In the genomic region with DNA sequence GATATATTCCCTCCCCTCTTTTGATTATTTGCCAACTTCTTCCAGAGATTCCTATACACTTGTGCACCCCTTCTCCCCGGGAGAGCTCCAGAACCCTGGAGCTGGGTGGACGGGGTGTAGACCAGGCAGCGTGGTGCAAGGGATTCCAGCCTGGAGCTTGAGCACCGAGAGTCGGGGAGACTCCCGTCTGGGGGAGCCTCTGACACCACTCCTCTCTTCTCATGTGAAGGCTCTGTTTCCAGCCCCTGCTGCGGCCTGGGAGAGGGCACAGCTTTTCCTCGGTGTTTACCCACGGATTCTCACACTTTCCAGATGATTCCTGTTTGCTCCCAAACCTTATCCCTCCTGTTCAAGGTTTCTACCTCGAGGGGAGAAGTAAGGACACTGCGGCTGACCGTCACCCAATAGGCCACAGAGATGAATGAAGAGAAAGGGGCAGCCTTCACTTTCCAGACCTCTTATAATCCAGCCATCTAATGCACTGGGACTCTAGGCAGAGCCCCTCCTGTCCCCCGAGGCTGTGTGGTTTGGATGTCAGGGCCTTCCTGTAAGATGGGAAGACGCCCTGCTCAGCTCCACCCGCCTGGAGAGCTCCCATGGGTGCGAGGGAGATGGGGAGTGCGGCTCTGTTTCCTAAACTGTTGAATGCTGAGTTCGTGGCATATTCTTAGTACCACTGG, we compare ENCODE assay signal across 19 cellular contexts.
DNase-seq lines count a peak whose midpoint lies in the region; ATAC-seq and TF ChIP-seq lines count a peak whose summit lies in the region.
"Had no signal": no experiment of that assay in that cellular context is flagged by ENCODE, and none has a peak within 500 bp of the region (broad histone marks: within the 10 kb centered on the region; RNA-seq: fewer than 3 reads in every experiment).

No MANE protein-coding gene starts in this region.

- H3K4me3 ChIP-seq in heart right ventricle, result no peak overlapping the region
- H3K4me3 ChIP-seq: HAP-1, MG63 had no signal

- peaks cover 10% of the 10 kb centered on the region for H3K4me1 Mint-ChIP-seq in activated CD4-positive, alpha-beta T cell treated with anti-CD3 and anti-CD28 coated beads, Interleukin-2, amount 10 ng/mL, durations not matched to agents 24 days and 14 days
- peaks cover 9% of the 10 kb centered on the region for H3K4me1 Mint-ChIP-seq in nephron progenitor cell

- 72 to 79% methylated on average over 18 of the region's 18 CpGs for WGBS in heart right ventricle, 2 donors

- H3K27me3 ChIP-seq in heart right ventricle, result no peaks in the 10 kb centered on the region
- H3K27me3 ChIP-seq: BE2C, MG63 had no signal

- DNase-seq in activated CD4-positive, alpha-beta T cell treated with anti-CD3 and anti-CD28 coated beads for 48 hours, result peak; percentile 1
- no peak for DNase-seq in activated CD4-positive, alpha-beta T cell treated with anti-CD3 and anti-CD28 coated beads, Interleukin-2, amount 10 ng/mL, durations not matched to agents 24 days and 14 days
- peak; percentile 60 for DNase-seq in cardiac septum (ENCODE audit: low spot score)
- no peak for DNase-seq in heart right ventricle
- DNase-seq in nephron progenitor cell, result no peak
- DNase-seq in substantia nigra (lab: John Stamatoyannopoulos, UW), result no peak
- no peak for DNase-seq in OCI-M2 (lab: John Stamatoyannopoulos, UW; ENCODE audit: unreplicated experiment)
- no peak for DNase-seq in NAMALWA (ENCODE audit: low spot score)
- DNase-seq: 8988T, BE2C, DMS79 treated with DMSO at 0.1 percent for 48 hours, MG63, NCI-H1105, NCI-H1694 treated with DMSO at 0.1 percent for 48 hours, NCI-H345, NCI-H69, RPMI8226, SIG-M5 had no signal

- H3K36me3 ChIP-seq in heart right ventricle, result peaks cover 0 to 4% (median 0%) of the 10 kb centered on the region in 9 donors
- H3K36me3 ChIP-seq: BE2C, HAP-1 had no signal

- no peak overlapping the region for H3K4me3 Mint-ChIP-seq in activated CD4-positive, alpha-beta T cell treated with anti-CD3 and anti-CD28 coated beads, Interleukin-2, amount 10 ng/mL, durations not matched to agents 24 days and 14 days
- no peak overlapping the region for H3K4me3 Mint-ChIP-seq in nephron progenitor cell

- H3K9me3 Mint-ChIP-seq in activated CD4-positive, alpha-beta T cell treated with anti-CD3 and anti-CD28 coated beads, Interleukin-2, amount 10 ng/mL, durations not matched to agents 24 days and 14 days, result no peaks in the 10 kb centered on the region
- peaks cover 6% of the 10 kb centered on the region for H3K9me3 Mint-ChIP-seq in nephron progenitor cell

- TF ChIP-seq CTCF in heart right ventricle (IDR thresholded peaks at IDR 0.05) (no peak), nephron progenitor cell (IDR thresholded peaks at IDR 0.05) (no peak)

- H3K27ac Mint-ChIP-seq in activated CD4-positive, alpha-beta T cell treated with anti-CD3 and anti-CD28 coated beads, Interleukin-2, amount 10 ng/mL, durations not matched to agents 24 days and 14 days, result no peak overlapping the region
- H3K27ac Mint-ChIP-seq in nephron progenitor cell, result peak overlapping the region; percentile 40

- H3K27me3 Mint-ChIP-seq in activated CD4-positive, alpha-beta T cell treated with anti-CD3 and anti-CD28 coated beads, Interleukin-2, amount 10 ng/mL, durations not matched to agents 24 days and 14 days, result no peaks in the 10 kb centered on the region
- peaks cover 12% of the 10 kb centered on the region for H3K27me3 Mint-ChIP-seq in nephron progenitor cell (ENCODE audit: low read depth, poor library complexity)

- H3K4me1 ChIP-seq in heart right ventricle, result no peaks in the 10 kb centered on the region
- H3K4me1 ChIP-seq: BE2C, HAP-1 had no signal

- H3K27ac ChIP-seq in heart right ventricle (no peak overlapping the region), substantia nigra (ENCODE audit: low read depth, low read length, poor library complexity, severe bottlenecking) (no peak overlapping the region)

- no peaks in the 10 kb centered on the region for H3K9me3 ChIP-seq in heart right ventricle
- H3K9me3 ChIP-seq: BE2C, HAP-1, MG63 had no signal

- H3K36me3 Mint-ChIP-seq in activated CD4-positive, alpha-beta T cell treated with anti-CD3 and anti-CD28 coated beads, Interleukin-2, amount 10 ng/mL, durations not matched to agents 24 days and 14 days (ENCODE audit: low read depth), result peaks cover 9% of the 10 kb centered on the region
- H3K36me3 Mint-ChIP-seq in nephron progenitor cell (ENCODE audit: low read depth), result peaks cover 19% of the 10 kb centered on the region

- intact Hi-C loops in activated CD4-positive, alpha-beta T cell treated with anti-CD3 and anti-CD28 coated beads, Interleukin-2, amount 10 ng/mL, durations not matched to agents 24 days and 14 days (cut with micrococcal nuclease), result no loop called here
- intact Hi-C loops in cardiac septum (cut with DNase I), result no loop called here
- intact Hi-C loops in heart right ventricle (cut with DNase I), result loop anchor here in 1 of 10 donors (10.0 kb wide), 1 partner anchor 1037 kb away; no protein-coding TSS in a partner anchor

- no peak for ATAC-seq in heart right ventricle

Comparison
In these comparisons a context has a peak if more than half of its experiments do, and no peak if none do; other contexts are left out.
1. DNase-seq: peak in activated CD4-positive, alpha-beta T cell treated with anti-CD3 and anti-CD28 coated beads for 48 hours (single experiment) and cardiac septum (single experiment); none in activated CD4-positive, alpha-beta T cell treated with anti-CD3 and anti-CD28 coated beads, Interleukin-2, amount 10 ng/mL, durations not matched to agents 24 days and 14 days (single experiment), heart right ventricle (0 of 2), nephron progenitor cell (single experiment), substantia nigra (0 of 49), OCI-M2 (single experiment) and NAMALWA (single experiment).